ENCODE assay signal across 19 cellular contexts in genomic region chr5:141646026-141646425, GRCh38.
"Had no signal": no experiment of that assay in that cellular context is flagged by ENCODE, and none has a peak within 500 bp of the region (broad histone marks: within the 10 kb centered on the region; RNA-seq: fewer than 3 reads in every experiment).

No MANE protein-coding gene starts in this region.

- H3K27ac Mint-ChIP-seq: activated naive CD8-positive, alpha-beta T cell treated with anti-CD3 and anti-CD28 coated beads for 36 hours; activated T-helper 1 cell treated with anti-CD3 and anti-CD28 coated beads, Interleukin-12 subunit alpha, Interleukin-12 subunit beta, Interleukin-2, Interleukin-4 antibody, amounts not matched to agents 30 ng/mL and 10 ng/mL and 1 ng/mL, durations not matched to agents 14 hours and 24 hours and 36 hours; endodermal cell; neural progenitor cell; progenitor cell of endocrine pancreas; stimulated activated naive CD8-positive, alpha-beta T cell treated with anti-CD3 and anti-CD28 coated beads, Interleukin-15, amount 100 ng/mL, for 72 hours; type B pancreatic cell had no signal

- DNase-seq: activated CD4-positive, alpha-beta T cell treated with anti-CD3 and anti-CD28 coated beads, Interleukin-2, amount 50 U/mL, for 1 hour; activated CD8-positive, alpha-beta memory T cell treated with anti-CD3 and anti-CD28 coated beads, Interleukin-2, amount 50 U/mL, for 4 hours; activated naive CD8-positive, alpha-beta T cell treated with anti-CD3 and anti-CD28 coated beads for 36 hours; amygdala; central memory CD4-positive, alpha-beta T cell; colonic mucosa; endodermal cell; gastrocnemius medialis; heart right ventricle; mesenchymal stem cell; mucosa of descending colon; naive B cell; right cardiac atrium; stimulated activated CD4-positive, alpha-beta T cell treated with anti-CD3 and anti-CD28 coated beads, Interleukin-2, amount 100 ng/mL, for 24 hours; stimulated activated naive CD8-positive, alpha-beta T cell treated with anti-CD3 and anti-CD28 coated beads, Interleukin-15, amount 100 ng/mL, for 72 hours had no signal

- H3K9me3 ChIP-seq: colonic mucosa, gastrocnemius medialis, heart right ventricle, mucosa of descending colon had no signal

- H3K4me3 ChIP-seq: colonic mucosa, gastrocnemius medialis, heart right ventricle, mucosa of descending colon, neural progenitor cell had no signal

- H2AFZ ChIP-seq: neural progenitor cell had no signal

- H3K4me2 ChIP-seq: neural progenitor cell had no signal

- H3K27ac ChIP-seq: colonic mucosa, gastrocnemius medialis, heart right ventricle, neural progenitor cell had no signal

- H3K4me3 Mint-ChIP-seq: activated naive CD8-positive, alpha-beta T cell treated with anti-CD3 and anti-CD28 coated beads for 36 hours; activated T-helper 1 cell treated with anti-CD3 and anti-CD28 coated beads, Interleukin-12 subunit alpha, Interleukin-12 subunit beta, Interleukin-2, Interleukin-4 antibody, amounts not matched to agents 30 ng/mL and 10 ng/mL and 1 ng/mL, durations not matched to agents 14 hours and 24 hours and 36 hours; endodermal cell; naive B cell; neural progenitor cell; stimulated activated naive CD8-positive, alpha-beta T cell treated with anti-CD3 and anti-CD28 coated beads, Interleukin-15, amount 100 ng/mL, for 72 hours; type B pancreatic cell had no signal

- H3K27me3 ChIP-seq: colonic mucosa, gastrocnemius medialis, heart right ventricle had no signal

- H3K9me3 Mint-ChIP-seq: activated naive CD8-positive, alpha-beta T cell treated with anti-CD3 and anti-CD28 coated beads for 36 hours; activated T-helper 1 cell treated with anti-CD3 and anti-CD28 coated beads, Interleukin-12 subunit alpha, Interleukin-12 subunit beta, Interleukin-2, Interleukin-4 antibody, amounts not matched to agents 30 ng/mL and 10 ng/mL and 1 ng/mL, durations not matched to agents 14 hours and 24 hours and 36 hours; endodermal cell; naive B cell; neural progenitor cell; stimulated activated naive CD8-positive, alpha-beta T cell treated with anti-CD3 and anti-CD28 coated beads, Interleukin-15, amount 100 ng/mL, for 72 hours; type B pancreatic cell had no signal

- H3K9ac ChIP-seq: neural progenitor cell had no signal

- H3K4me1 ChIP-seq: colonic mucosa, neural progenitor cell had no signal

- H3K36me3 ChIP-seq: colonic mucosa, gastrocnemius medialis, neural progenitor cell had no signal

- H3K27me3 Mint-ChIP-seq: activated naive CD8-positive, alpha-beta T cell treated with anti-CD3 and anti-CD28 coated beads for 36 hours; naive B cell; progenitor cell of endocrine pancreas; stimulated activated naive CD8-positive, alpha-beta T cell treated with anti-CD3 and anti-CD28 coated beads, Interleukin-15, amount 100 ng/mL, for 72 hours; type B pancreatic cell had no signal

- ATAC-seq: heart right ventricle; mucosa of descending colon; right cardiac atrium; stimulated activated naive CD8-positive, alpha-beta T cell treated with anti-CD3 and anti-CD28 coated beads, Interleukin-15, amount 100 ng/mL, for 72 hours had no signal
